Comparison of ENCODE assay signal across 26 cellular contexts in the genomic region with DNA sequence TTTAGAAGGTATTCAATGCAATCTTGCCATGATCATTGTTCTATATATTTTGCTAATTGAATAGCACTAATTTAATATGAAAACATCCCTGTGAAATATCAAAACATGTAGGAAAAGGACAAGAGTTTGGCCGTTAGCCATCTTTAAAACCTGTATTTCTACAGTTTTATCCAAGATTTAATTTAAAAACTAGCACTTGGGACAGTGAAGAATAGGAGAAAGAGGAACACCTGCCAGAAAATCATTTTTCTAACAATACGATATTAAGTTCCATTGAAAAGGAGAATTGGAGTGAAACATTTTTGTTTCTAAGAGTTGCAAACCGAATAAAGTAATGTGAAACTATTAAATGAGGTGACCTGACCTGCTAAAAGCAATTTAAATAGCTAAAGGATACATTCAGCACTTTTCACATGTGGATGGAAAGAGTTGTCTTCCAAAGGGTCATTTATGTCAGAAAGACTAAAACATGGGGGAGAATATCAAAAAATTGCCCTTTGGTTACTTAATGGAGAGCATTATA.
"Had no signal": no experiment of that assay in that cellular context is flagged by ENCODE, and none has a peak within 500 bp of the region (broad histone marks: within the 10 kb centered on the region; RNA-seq: fewer than 3 reads in every experiment).

No MANE protein-coding gene starts in this region.

- H3K27ac ChIP-seq: adrenal gland had no signal

- H3K27me3 Mint-ChIP-seq: activated CD4-positive, alpha-beta T cell treated with anti-CD3 and anti-CD28 coated beads for 36 hours; activated CD4-positive, alpha-beta T cell treated with anti-CD3 and anti-CD28 coated beads, Interleukin-2, amount 10 ng/mL, durations not matched to agents 7 days and 5 days; brain had no signal

- H3K36me3 Mint-ChIP-seq: activated naive CD4-positive, alpha-beta T cell treated with anti-CD3 and anti-CD28 coated beads, Interleukin-2, amount 50 U/mL, for 72 hours; brain had no signal

- H3K4me3 Mint-ChIP-seq: activated CD4-positive, alpha-beta T cell treated with anti-CD3 and anti-CD28 coated beads for 36 hours; activated CD4-positive, alpha-beta T cell treated with anti-CD3 and anti-CD28 coated beads, Interleukin-2, amount 10 ng/mL, durations not matched to agents 7 days and 5 days; activated CD8-positive, alpha-beta T cell treated with anti-CD3 and anti-CD28 coated beads, Interleukin-2, amount 10 ng/mL, durations not matched to agents 7 days and 5 days; activated naive CD4-positive, alpha-beta T cell treated with anti-CD3 and anti-CD28 coated beads for 36 hours; activated T-cell treated with anti-CD3 and anti-CD28 coated beads, Interleukin-2, amount 50 U/mL, for 4 hours; activated T-helper 1 cell treated with anti-CD3 and anti-CD28 coated beads, Interleukin-12 subunit alpha, Interleukin-12 subunit beta, Interleukin-2, Interleukin-4 antibody, amounts not matched to agents 30 ng/mL and 10 ng/mL and 1 ng/mL, durations not matched to agents 14 hours and 24 hours and 36 hours; brain; T-helper 1 cell treated with Interleukin-12 subunit alpha and Interleukin-12 subunit beta and Interleukin-4 antibody, amounts not matched to agents 30 μg/mL and 1 μg/mL, for 36 hours; T-helper 2 cell treated with Interferon-gamma antibody and Interleukin-4, amounts not matched to agents 5 μg/mL and 100 μg/mL, for 36 hours had no signal

- ATAC-seq: activated CD4-positive, alpha-beta T cell treated with anti-CD3 and anti-CD28 coated beads for 36 hours; activated CD4-positive, CD25-positive, alpha-beta regulatory T cell treated with anti-CD3 and anti-CD28 coated beads, Interleukin-2, amount 50 U/mL, for 24 hours; activated CD8-positive, alpha-beta T cell treated with anti-CD3 and anti-CD28 coated beads, Interleukin-2, amount 10 ng/mL, durations not matched to agents 7 days and 5 days; activated naive CD4-positive, alpha-beta T cell treated with anti-CD3 and anti-CD28 coated beads, Interleukin-2, amount 50 U/mL, for 72 hours; activated T-cell treated with anti-CD3 and anti-CD28 coated beads, Interleukin-2, amount 50 U/mL, for 4 hours; K562 had no signal

- H3K4me1 Mint-ChIP-seq: activated CD4-positive, alpha-beta T cell treated with anti-CD3 and anti-CD28 coated beads for 36 hours; activated CD4-positive, alpha-beta T cell treated with anti-CD3 and anti-CD28 coated beads, Interleukin-2, amount 10 ng/mL, durations not matched to agents 7 days and 5 days had no signal

- H3K27me3 ChIP-seq: adrenal gland, MG63 had no signal

- H3K27ac Mint-ChIP-seq: activated CD4-positive, alpha-beta T cell treated with anti-CD3 and anti-CD28 coated beads for 36 hours; activated CD4-positive, alpha-beta T cell treated with anti-CD3 and anti-CD28 coated beads, Interleukin-2, amount 10 ng/mL, durations not matched to agents 7 days and 5 days; activated CD8-positive, alpha-beta T cell treated with anti-CD3 and anti-CD28 coated beads, Interleukin-2, amount 10 ng/mL, durations not matched to agents 7 days and 5 days; activated naive CD4-positive, alpha-beta T cell treated with anti-CD3 and anti-CD28 coated beads for 36 hours; activated naive CD4-positive, alpha-beta T cell treated with anti-CD3 and anti-CD28 coated beads, Interleukin-2, amount 50 U/mL, for 72 hours; activated T-helper 1 cell treated with anti-CD3 and anti-CD28 coated beads, Interleukin-12 subunit alpha, Interleukin-12 subunit beta, Interleukin-2, Interleukin-4 antibody, amounts not matched to agents 30 ng/mL and 10 ng/mL and 1 ng/mL, durations not matched to agents 14 hours and 24 hours and 36 hours; brain; T-helper 1 cell treated with Interleukin-12 subunit alpha and Interleukin-12 subunit beta and Interleukin-4 antibody, amounts not matched to agents 30 μg/mL and 1 μg/mL, for 36 hours; T-helper 2 cell treated with Interferon-gamma antibody and Interleukin-4, amounts not matched to agents 5 μg/mL and 100 μg/mL, for 36 hours had no signal

- H3K4me1 ChIP-seq: adrenal gland had no signal

- H3K9me3 ChIP-seq: adrenal gland, MG63 had no signal

- H3K9me3 Mint-ChIP-seq: activated CD4-positive, alpha-beta T cell treated with anti-CD3 and anti-CD28 coated beads, Interleukin-2, amount 10 ng/mL, durations not matched to agents 7 days and 5 days; brain had no signal

- DNase-seq: activated CD4-positive, alpha-beta T cell treated with anti-CD3 and anti-CD28 coated beads for 36 hours; activated CD4-positive, alpha-beta T cell treated with anti-CD3 and anti-CD28 coated beads, Interleukin-2, amount 10 ng/mL, durations not matched to agents 7 days and 5 days; activated CD4-positive, alpha-beta T cell treated with anti-CD3 and anti-CD28 coated beads, Interleukin-2, amount 50 U/mL, for 48 hours; activated CD8-positive, alpha-beta T cell treated with anti-CD3 and anti-CD28 coated beads, Interleukin-2, amount 10 ng/mL, durations not matched to agents 7 days and 5 days; activated gamma-delta T cell treated with Interleukin-2 at 50 U/mL for 16 hours; activated naive CD4-positive, alpha-beta T cell treated with anti-CD3 and anti-CD28 coated beads for 36 hours; activated T-cell treated with anti-CD3 and anti-CD28 coated beads, Interleukin-2, amount 50 U/mL, for 4 hours; adrenal gland; anterior cingulate cortex; caudate nucleus; MG63; MV-4-11; NCI-H1092; NCI-H1436 treated with DMSO at 0.1 percent for 48 hours; NCI-H1694 treated with DMSO at 0.1 percent for 48 hours; NCI-H2029; NCI-H345; NCI-H524 treated with DMSO at 0.1 percent for 48 hours; Right ventricle myocardium superior had no signal

- H3K36me3 ChIP-seq: adrenal gland, MG63 had no signal

- H3K4me3 ChIP-seq: adrenal gland, K562, MG63 had no signal
